ENCODE assay signal across 8 cellular contexts in the genomic region with DNA sequence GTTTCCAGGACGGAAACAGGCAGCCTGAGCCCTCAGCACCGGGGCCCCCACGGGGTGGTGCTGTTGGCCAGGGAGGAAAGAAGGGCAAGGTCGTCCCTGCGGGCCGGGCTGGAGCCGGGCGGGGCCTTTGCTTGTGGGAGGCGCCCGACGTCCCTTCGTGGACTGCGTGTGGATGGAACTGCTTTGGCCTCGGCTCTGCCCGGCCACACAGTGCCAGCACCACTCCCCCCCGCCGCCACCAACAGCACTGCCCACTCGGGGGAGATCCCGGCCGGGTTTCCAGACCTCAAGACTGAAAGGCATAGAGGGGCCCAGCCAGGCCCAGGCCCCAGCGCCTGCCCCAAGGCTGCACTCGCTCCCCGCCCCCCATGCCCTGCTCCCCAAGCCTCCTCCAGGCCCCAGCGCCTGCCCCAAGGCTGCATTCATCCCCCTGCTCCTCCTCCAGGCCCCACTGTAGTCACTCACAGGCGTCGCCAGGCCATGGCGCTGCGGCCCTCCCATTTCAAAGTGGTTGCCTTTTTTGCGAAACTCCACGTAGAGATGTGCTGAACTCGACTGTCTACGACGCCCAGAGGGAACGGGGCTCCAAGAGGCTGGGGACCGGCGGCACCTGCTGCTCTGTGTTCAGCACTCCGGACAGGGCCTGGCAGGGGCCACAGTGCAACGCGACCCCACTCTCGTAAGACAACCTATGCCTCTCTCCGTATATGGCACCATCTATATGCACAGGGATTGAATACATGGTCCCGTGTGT. TPM values are rescaled to one million over a fixed set of nuclear protein-coding genes. Genes with fewer than 3 reads are reported as not detected.
DNase-seq lines count a peak whose midpoint lies in the region; ATAC-seq lines count a peak whose summit lies in the region.

No MANE protein-coding gene starts in this region.

- no peaks in the 10 kb centered on the region for H3K4me1 ChIP-seq in right cardiac atrium (ENCODE audit: control insufficient read depth, insufficient read depth, low read length)

- WGBS in right cardiac atrium = 42% methylated on average over 42 of the region's 42 CpGs

- no peaks in the 10 kb centered on the region for H3K27me3 ChIP-seq in right cardiac atrium (ENCODE audit: control insufficient read depth, insufficient read depth)

- no peak overlapping the region for H3K27ac ChIP-seq in right cardiac atrium (ENCODE audit: low read length)

- peak; percentile 74 for ATAC-seq in HG03159 (IDR thresholded peaks at IDR 0.05; ENCODE audit: unreplicated experiment)
- ATAC-seq in right cardiac atrium = peak; percentile 93 to 95

- H3K4me3 ChIP-seq in right cardiac atrium (ENCODE audit: low read length) = no peak overlapping the region

- peak; percentile 80 for DNase-seq in activated effector memory CD4-positive, alpha-beta T cell treated with anti-CD3 and anti-CD28 coated beads, Interleukin-2, amount 50 U/mL, for 16 hours
- no peak for DNase-seq in activated effector memory CD4-positive, alpha-beta T cell treated with Interleukin-2 at 50 U/mL for 16 hours
- DNase-seq in SHP77 (lab: John Stamatoyannopoulos, UW) (peak; percentile 86 to 87), amniotic epithelial cell (ENCODE audit: low read depth) (peak; percentile 76), right cardiac atrium (peak; percentile 90 to 96 (median 94)), renal cortical epithelial cell (ENCODE audit: low read depth) (peak; percentile 40), NK-92 (lab: John Stamatoyannopoulos, UW; ENCODE audit: unreplicated experiment) (no peak)

- H3K9me3 ChIP-seq in right cardiac atrium (ENCODE audit: control insufficient read depth, low read length) = no peaks in the 10 kb centered on the region

- intact Hi-C loops in right cardiac atrium (cut with DNase I) = loop anchor here (1.0 to 2.0 kb wide), 3 partner anchors 275 to 277 kb away; no protein-coding TSS in a partner anchor

RNA-seq across cellular contexts. Expression of a gene that starts 22.5 kb away (rescaled TPM):
- total RNA-seq in right cardiac atrium = under 1 TPM; 0.21 to 0.76 (median 0.38) TPM
- polyA plus RNA-seq in right cardiac atrium = 0.20 TPM
- total RNA-seq in renal cortical epithelial cell = 0.65 TPM in 1 of 2 replicates, not detected in the other

Comparison
In these comparisons a context has a peak if more than half of its experiments do, and no peak if none do; other contexts are left out.
1. DNase-seq: peak in activated effector memory CD4-positive, alpha-beta T cell treated with anti-CD3 and anti-CD28 coated beads, Interleukin-2, amount 50 U/mL, for 16 hours (single experiment), SHP77 (2 of 2), amniotic epithelial cell (single experiment), right cardiac atrium (3 of 3) and renal cortical epithelial cell (single experiment); none in activated effector memory CD4-positive, alpha-beta T cell treated with Interleukin-2 at 50 U/mL for 16 hours (single experiment) and NK-92 (single experiment).